In genomic region chr10:27319752-27320561, GRCh38 we compare ENCODE assay signal across 8 cellular contexts.
A peak's percentile ranks its signal among the peaks of the same experiment; 100 is the strongest.
DNase-seq lines count a peak whose midpoint lies in the region; ATAC-seq and TF ChIP-seq lines count a peak whose summit lies in the region.

No MANE protein-coding gene starts in this region.

- no peaks in the 10 kb centered on the region for H3K9me3 Mint-ChIP-seq in stimulated activated effector memory CD8-positive, alpha-beta T cell treated with anti-CD3 and anti-CD28 coated beads, Interleukin-12 subunit alpha, Interleukin-12 subunit beta, amount 100 ng/mL, for 72 hours

- H3K4me3 Mint-ChIP-seq in stimulated activated effector memory CD8-positive, alpha-beta T cell treated with anti-CD3 and anti-CD28 coated beads, Interleukin-12 subunit alpha, Interleukin-12 subunit beta, amount 100 ng/mL, for 72 hours: no peak overlapping the region

- H3K36me3 Mint-ChIP-seq in stimulated activated effector memory CD8-positive, alpha-beta T cell treated with anti-CD3 and anti-CD28 coated beads, Interleukin-12 subunit alpha, Interleukin-12 subunit beta, amount 100 ng/mL, for 72 hours: no peaks in the 10 kb centered on the region

- peak; percentile 93 for ATAC-seq in GM18502 (IDR thresholded peaks at IDR 0.05; ENCODE audit: poor library complexity, unreplicated experiment)
- ATAC-seq in HG02763 (IDR thresholded peaks at IDR 0.05; ENCODE audit: unreplicated experiment): peak; percentile 75
- ATAC-seq in RWPE2 (ENCODE audit: low read depth): peak; percentile 98
- ATAC-seq in right lobe of liver: peak; percentile 87 to 90 (median 89)
- peak; percentile 31 for ATAC-seq in stimulated activated effector memory CD8-positive, alpha-beta T cell treated with anti-CD3 and anti-CD28 coated beads, Interleukin-12 subunit alpha, Interleukin-12 subunit beta, amount 100 ng/mL, for 72 hours
- no peak for ATAC-seq in HG03469 (IDR thresholded peaks at IDR 0.05; ENCODE audit: unreplicated experiment)

- H3K27me3 ChIP-seq in RWPE2 (ENCODE audit: insufficient read depth, poor library complexity, severe bottlenecking) (no peaks in the 10 kb centered on the region), right lobe of liver (no peaks in the 10 kb centered on the region)

- peak; percentile 86 for DNase-seq in RWPE2 (ENCODE audit: low spot score)
- peak; percentile 52 for DNase-seq in dermis blood vessel endothelial cell
- peak; percentile 63 to 72 (median 71) for DNase-seq in right lobe of liver
- DNase-seq in stimulated activated effector memory CD8-positive, alpha-beta T cell treated with anti-CD3 and anti-CD28 coated beads, Interleukin-12 subunit alpha, Interleukin-12 subunit beta, amount 100 ng/mL, for 72 hours (ENCODE audit: low spot score in 2 of 2): no peak
- no peak for DNase-seq in NCI-H2081 (lab: John Stamatoyannopoulos, UW)

- WGBS in right lobe of liver (ENCODE audit: insufficient coverage, low coverage, low lambda C conversion rate, missing lambda C conversion rate): 20% methylated on average over 27 of the region's 48 CpGs

- no peak for TF ChIP-seq CTCF in RWPE2 (IDR thresholded peaks at IDR 0.05; ENCODE audit: poor library complexity, severe bottlenecking)
- no peak for TF ChIP-seq CTCF in right lobe of liver (IDR thresholded peaks at IDR 0.05)

- no peaks in the 10 kb centered on the region for H3K36me3 ChIP-seq in RWPE2 (ENCODE audit: low read depth)
- H3K36me3 ChIP-seq in right lobe of liver: no peaks in the 10 kb centered on the region

- no peak overlapping the region for H3K27ac Mint-ChIP-seq in stimulated activated effector memory CD8-positive, alpha-beta T cell treated with anti-CD3 and anti-CD28 coated beads, Interleukin-12 subunit alpha, Interleukin-12 subunit beta, amount 100 ng/mL, for 72 hours

- H3K27ac ChIP-seq in RWPE2 (ENCODE audit: poor library complexity, severe bottlenecking) (peak overlapping the region; percentile 36), right lobe of liver (peak overlapping the region; percentile 41 to 83 (median 55))

- no peaks in the 10 kb centered on the region for H3K4me1 Mint-ChIP-seq in stimulated activated effector memory CD8-positive, alpha-beta T cell treated with anti-CD3 and anti-CD28 coated beads, Interleukin-12 subunit alpha, Interleukin-12 subunit beta, amount 100 ng/mL, for 72 hours

- H3K9me3 ChIP-seq in RWPE2 (ENCODE audit: severe bottlenecking) (no peaks in the 10 kb centered on the region), right lobe of liver (no peaks in the 10 kb centered on the region)

- H3K4me1 ChIP-seq in RWPE2 (ENCODE audit: insufficient read depth, poor library complexity, severe bottlenecking): peaks cover 11% of the 10 kb centered on the region
- H3K4me1 ChIP-seq in right lobe of liver: peaks cover 0 to 8% (median 0%) of the 10 kb centered on the region in 4 donors

- TF ChIP-seq POLR2A in right lobe of liver (IDR thresholded peaks at IDR 0.05): no peak

- peak overlapping the region; percentile 29 for H3K4me3 ChIP-seq in RWPE2 (ENCODE audit: severe bottlenecking)
- peak overlapping the region; percentile 30 to 50 (median 34) for H3K4me3 ChIP-seq in right lobe of liver

- intact Hi-C loops in right lobe of liver (cut with DNase I): no loop called here

Comparison
In these comparisons a context has a peak if more than half of its experiments do, and no peak if none do; other contexts are left out.
1. DNase-seq: peak in RWPE2 (single experiment), dermis blood vessel endothelial cell (single experiment) and right lobe of liver (3 of 3); none in stimulated activated effector memory CD8-positive, alpha-beta T cell treated with anti-CD3 and anti-CD28 coated beads, Interleukin-12 subunit alpha, Interleukin-12 subunit beta, amount 100 ng/mL, for 72 hours (0 of 2) and NCI-H2081 (0 of 2).